21 cellular contexts compared by ENCODE assay signal in genomic region chr5:163383754-163384153, GRCh38. TPM values are rescaled to one million over a fixed set of nuclear protein-coding genes. Genes with fewer than 3 reads are reported as not detected.
DNase-seq lines count a peak whose midpoint lies in the region; ATAC-seq and TF ChIP-seq lines count a peak whose summit lies in the region.
"Had no signal": no experiment of that assay in that cellular context is flagged by ENCODE, and none has a peak within 500 bp of the region (broad histone marks: within the 10 kb centered on the region; RNA-seq: fewer than 3 reads in every experiment).

No MANE protein-coding gene starts in this region.

- no peaks in the 10 kb centered on the region for H3K9me3 ChIP-seq in SK-N-MC (ENCODE audit: low read depth, low read length)
- no peaks in the 10 kb centered on the region for H3K9me3 ChIP-seq in mucosa of descending colon
- H3K9me3 ChIP-seq: BE2C had no signal

- ATAC-seq in mucosa of descending colon (peak; percentile 43), HG03378 (IDR thresholded peaks at IDR 0.05; ENCODE audit: unreplicated experiment) (no peak), HG03442 (IDR thresholded peaks at IDR 0.05; ENCODE audit: unreplicated experiment) (no peak)
- ATAC-seq: GM12878 had no signal

- peak; percentile 59 for DNase-seq in SK-N-MC (ENCODE audit: low read depth, low spot score)
- no peak for DNase-seq in mucosa of descending colon
- DNase-seq in NK-92 treated with Interleukin-12 subunit alpha and Interleukin-12 subunit beta, amount 100 ng/mL, for 24 hours (lab: John Stamatoyannopoulos, UW) = no peak
- no peak for DNase-seq in NCI-H1436 (lab: John Stamatoyannopoulos, UW)
- DNase-seq: ACHN; AML-193; BE2C; CD4-positive, alpha-beta T cell; CD8-positive, alpha-beta memory T cell; DMS 273 treated with DMSO at 0.1 percent for 48 hours; DMS79; EL; GDM1; GM23248; H7; HCEC 1CT had no signal

- no peak for TF ChIP-seq CTCF in mucosa of descending colon (IDR thresholded peaks at IDR 0.05)

- intact Hi-C loops in mucosa of descending colon (cut with DNase I, micrococcal nuclease) = no loop called here

- H3K36me3 ChIP-seq in SK-N-MC (ENCODE audit: insufficient read depth, low read length) (no peaks in the 10 kb centered on the region), mucosa of descending colon (ENCODE audit: low read depth) (no peaks in the 10 kb centered on the region)
- H3K36me3 ChIP-seq: BE2C; BLaER1 treated with 17β-estradiol and CSF1 and Interleukin-3, amounts not matched to agents 10 nM and 100 nM had no signal

- H3K27ac ChIP-seq in SK-N-MC (no peak overlapping the region), cingulate gyrus (ENCODE audit: low read depth, low read length) (peak overlapping the region; percentile 14)
- H3K27ac ChIP-seq: BLaER1 treated with 17β-estradiol and CSF1 and Interleukin-3, amounts not matched to agents 10 nM and 100 nM; GM23248 had no signal

- H3K4me3 ChIP-seq in SK-N-MC = no peak overlapping the region
- H3K4me3 ChIP-seq in mucosa of descending colon = no peak overlapping the region
- H3K4me3 ChIP-seq: BLaER1 treated with 17β-estradiol and CSF1 and Interleukin-3, amounts not matched to agents 10 nM and 100 nM; GM12878; GM23248 had no signal

- peaks cover 10% of the 10 kb centered on the region for H3K4me1 ChIP-seq in mucosa of descending colon (ENCODE audit: low read depth)
- H3K4me1 ChIP-seq: BLaER1 treated with 17β-estradiol and CSF1 and Interleukin-3, amounts not matched to agents 10 nM and 100 nM had no signal

- no peak overlapping the region for H3K9ac ChIP-seq in SK-N-MC (ENCODE audit: insufficient read length)
- H3K9ac ChIP-seq: BLaER1 treated with 17β-estradiol and CSF1 and Interleukin-3, amounts not matched to agents 10 nM and 100 nM; GM23248 had no signal

RNA-seq across cellular contexts. Expression of gene CCNG1, which starts 53.6 kb away (rescaled TPM):
- total RNA-seq in mucosa of descending colon = 100 to 1,000 TPM; 138 to 190 (median 176) TPM
